ENCODE assay signal across 7 cellular contexts in genomic region chr7:67114483-67115246, GRCh38.
DNase-seq lines count a peak whose midpoint lies in the region; TF ChIP-seq lines count a peak whose summit lies in the region.
"Not testable (repeated sequence)": the region's sequence is repeated elsewhere in the genome, so short reads cannot be mapped to it uniquely, and the experiment has no call there.

No MANE protein-coding gene starts in this region.

- H3K9me3 Mint-ChIP-seq in activated naive CD8-positive, alpha-beta T cell (ENCODE audit: low read depth); nephron progenitor cell: not testable (repeated sequence)

- H3K27ac Mint-ChIP-seq in activated naive CD8-positive, alpha-beta T cell: peak overlapping the region; percentile 54
- H3K27ac Mint-ChIP-seq in nephron progenitor cell: peak overlapping the region; percentile 66

- not testable (repeated sequence) for H3K4me3 ChIP-seq in AG10803 (ENCODE audit: low read length); fibroblast of villous mesenchyme (ENCODE audit: low read depth, low read length)

- not testable (repeated sequence) for H3K4me1 Mint-ChIP-seq in activated naive CD8-positive, alpha-beta T cell (ENCODE audit: low read depth)
- H3K4me1 Mint-ChIP-seq in nephron progenitor cell: peaks cover 24% of the 10 kb centered on the region

- not testable (repeated sequence) for H3K27me3 Mint-ChIP-seq in activated naive CD8-positive, alpha-beta T cell; nephron progenitor cell (ENCODE audit: low read depth, poor library complexity)

- H3K4me3 Mint-ChIP-seq in activated naive CD8-positive, alpha-beta T cell; nephron progenitor cell: not testable (repeated sequence)

- DNase-seq in AG10803 (ENCODE audit: low read depth) (peak; percentile 54), LHCN-M2 (ENCODE audit: low read depth) (peak; percentile 10), dedifferentiated amniotic fluid mesenchymal stem cell (ENCODE audit: extremely low spot score) (peak; percentile 15), fibroblast of villous mesenchyme (ENCODE audit: low read depth) (peak; percentile 75), kidney tubule cell (ENCODE audit: low spot score) (peak; percentile 32)
- not testable (repeated sequence) for DNase-seq in nephron progenitor cell

- H3K36me3 Mint-ChIP-seq in activated naive CD8-positive, alpha-beta T cell: peaks cover 10% of the 10 kb centered on the region
- peaks cover 30% of the 10 kb centered on the region for H3K36me3 Mint-ChIP-seq in nephron progenitor cell (ENCODE audit: low read depth)

- not testable (repeated sequence) for TF ChIP-seq CTCF in AG10803 (conservative IDR thresholded peaks at IDR 0.05; ENCODE audit: low read length); fibroblast of villous mesenchyme (IDR thresholded peaks at IDR 0.05; ENCODE audit: insufficient read depth, low read depth, low read length); nephron progenitor cell (IDR thresholded peaks at IDR 0.05)
